8 cellular contexts compared by ENCODE assay signal in the genomic region with DNA sequence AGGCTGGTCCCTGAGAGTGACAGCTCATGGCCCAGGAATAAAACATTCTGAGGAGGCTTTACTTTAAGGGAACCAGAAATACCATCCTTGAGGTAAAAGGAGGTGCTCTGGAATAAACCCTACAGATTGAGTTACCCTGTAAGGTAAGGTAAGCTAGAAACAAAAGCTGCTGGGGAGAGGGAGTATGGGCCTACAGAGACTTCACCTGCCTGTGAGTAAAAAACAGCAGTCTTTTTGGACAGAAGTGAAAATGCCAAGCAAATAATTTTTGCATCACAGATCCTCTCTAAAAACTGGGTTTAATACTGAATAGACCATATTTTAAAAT. TPM values are rescaled to one million over a fixed set of nuclear protein-coding genes. Genes with fewer than 3 reads are reported as not detected.
DNase-seq lines count a peak whose midpoint lies in the region; ATAC-seq, FAIRE-seq and TF ChIP-seq lines count a peak whose summit lies in the region.

No MANE protein-coding gene starts in this region.

- TF ChIP-seq CTCF in fibroblast of lung (conservative IDR thresholded peaks at IDR 0.05 in 1 of 2, IDR thresholded peaks at IDR 0.05 in 1 of 2; ENCODE audit: low read depth in 1 of 2, low read length in 2 of 2), result no peak

- H3K9ac ChIP-seq in SK-N-MC (ENCODE audit: insufficient read length), result peak overlapping the region; percentile 37
- H3K9ac ChIP-seq in fibroblast of lung (ENCODE audit: insufficient read depth, low read length), result peak overlapping the region; percentile 55

- no peak for ATAC-seq in HG03139 (IDR thresholded peaks at IDR 0.05; ENCODE audit: unreplicated experiment)

- FAIRE-seq in GM12891 (lab: Jason Lieb, UNC), result peak; percentile 28

- no peaks in the 10 kb centered on the region for H3K27me3 ChIP-seq in fibroblast of lung (ENCODE audit: control insufficient read depth, insufficient read depth, low read length)

- no peak for TF ChIP-seq POLR2A in GM12891 (IDR thresholded peaks at IDR 0.05; ENCODE audit: low read depth, low read length)

- no peaks in the 10 kb centered on the region for H3K9me3 ChIP-seq in SK-N-MC (ENCODE audit: low read depth, low read length)
- H3K9me3 ChIP-seq in fibroblast of lung (ENCODE audit: control insufficient read depth, insufficient read depth, low read depth, low read length), result no peaks in the 10 kb centered on the region

- H3K4me3 ChIP-seq in SK-N-MC, result peak overlapping the region; percentile 67
- peak overlapping the region in 3 of 4 experiments; percentile 25 to 51 (median 50) for H3K4me3 ChIP-seq in fibroblast of lung (replicated peaks in 1 of 4; ENCODE audit: control extremely low read depth in 1 of 4, insufficient read depth in 1 of 4, low read depth in 3 of 4, low read length in 4 of 4)
- H3K4me3 ChIP-seq in skin epidermis, result no peak overlapping the region

- peak overlapping the region; percentile 96 for H3K27ac ChIP-seq in SK-N-MC
- H3K27ac ChIP-seq in fibroblast of lung (ENCODE audit: insufficient read depth, low read length), result peak overlapping the region; percentile 97
- H3K27ac ChIP-seq in skin epidermis, result peak overlapping the region in 20 of 21 experiments; percentile 28 to 93 (median 87)

- DNase-seq in GM12891 (ENCODE audit: insufficient read length, low spot score), result no peak
- no peak for DNase-seq in SK-N-MC (ENCODE audit: low read depth, low spot score)
- no peak for DNase-seq in fibroblast of lung (ENCODE audit: low read depth in 2 of 2)
- no peak for DNase-seq in NCI-H1105 (lab: John Stamatoyannopoulos, UW)
- no peak for DNase-seq in NCI-H1694 (lab: John Stamatoyannopoulos, UW)
- DNase-seq in NK-92 (lab: John Stamatoyannopoulos, UW; ENCODE audit: unreplicated experiment), result no peak

- H2AFZ ChIP-seq in fibroblast of lung (ENCODE audit: low read length), result no peak overlapping the region

- peaks cover 51% of the 10 kb centered on the region for H3K4me1 ChIP-seq in fibroblast of lung (ENCODE audit: control insufficient read depth, extremely low read depth, insufficient read depth, low read length)

- peak overlapping the region; percentile 89 for H3K4me2 ChIP-seq in fibroblast of lung (ENCODE audit: extremely low read depth, insufficient read depth, low read length)

- peaks cover 92% of the 10 kb centered on the region for H3K79me2 ChIP-seq in fibroblast of lung (ENCODE audit: control insufficient read depth, insufficient read depth, low read length)

- H4K20me1 ChIP-seq in fibroblast of lung (ENCODE audit: control insufficient read depth, extremely low read depth, insufficient read depth, low read length), result peaks cover 2% of the 10 kb centered on the region

- peaks cover 14% of the 10 kb centered on the region for H3K36me3 ChIP-seq in SK-N-MC (ENCODE audit: insufficient read depth, low read length)
- peaks cover 4% of the 10 kb centered on the region for H3K36me3 ChIP-seq in fibroblast of lung (ENCODE audit: control insufficient read depth, insufficient read depth, low read length)

TF ChIP-seq in GM12891, 5 proteins besides CTCF, POLR2A, EP300 and RAD21:
- TF ChIP-seq POLR2AphosphoS5 (IDR thresholded peaks at IDR 0.05; ENCODE audit: low read depth, low read length) (no peak), PAX5 (IDR thresholded peaks at IDR 0.05; ENCODE audit: insufficient read depth, low read length, severe bottlenecking) (no peak), TAF1 (IDR thresholded peaks at IDR 0.05; ENCODE audit: low read depth, low read length) (no peak), POU2F2 (IDR thresholded peaks at IDR 0.05; ENCODE audit: low read depth, low read length) (no peak), SPI1 (IDR thresholded peaks at IDR 0.05; ENCODE audit: low read depth, low read length) (no peak)

RNA-seq across cellular contexts. Expression of gene CORO1C, which starts 41.2 kb away (rescaled TPM):
- polyA plus RNA-seq in GM12891 (2012; ENCODE audit: low read depth, missing spikeins), result 61.9 TPM
- total RNA-seq in fibroblast of lung, result 202 and 288 TPM in 2 replicates
- polyA plus RNA-seq in fibroblast of lung, result 542 and 773 TPM in 2 replicates
- polyA plus RNA-seq in fibroblast of lung (2012), result 395 and 442 TPM in 2 replicates
- polyA minus RNA-seq in fibroblast of lung (ENCODE audit: low replicate concordance), result 1,176 and 1,331 TPM in 2 replicates

RNA-seq across cellular contexts. Expression of gene SELPLG, which starts 56.5 kb away (rescaled TPM):
- 13.8 TPM for polyA plus RNA-seq in GM12891 (2012; ENCODE audit: low read depth, missing spikeins)
- total RNA-seq in fibroblast of lung, result 0.51 and 1.5 TPM in 2 replicates
- 3.0 and 5.3 TPM in 2 replicates for polyA plus RNA-seq in fibroblast of lung
- polyA plus RNA-seq in fibroblast of lung (2012), result 3.6 and 4.5 TPM in 2 replicates
- 3.6 and 9.7 TPM in 2 replicates for polyA minus RNA-seq in fibroblast of lung (ENCODE audit: low replicate concordance)

Comparison
In these comparisons a context has a peak if more than half of its experiments do, and no peak if none do; other contexts are left out.
1. H3K4me3 ChIP-seq: peak in SK-N-MC (single experiment) and fibroblast of lung (3 of 4); none in skin epidermis (0 of 7).
2. Peak in every context shown above with its lines, with median percentiles within 50 percentile points of each other: H3K27ac ChIP-seq.